In genomic region chr10:88091490-88092061, GRCh38 we compare ENCODE assay signal across 9 cellular contexts.
DNase-seq lines count a peak whose midpoint lies in the region; ATAC-seq lines count a peak whose summit lies in the region.
"Had no signal": no experiment of that assay in that cellular context is flagged by ENCODE, and none has a peak within 500 bp of the region (broad histone marks: within the 10 kb centered on the region; RNA-seq: fewer than 3 reads in every experiment).

No MANE protein-coding gene starts in this region.

- no peaks in the 10 kb centered on the region for H3K27me3 Mint-ChIP-seq in effector memory CD8-positive, alpha-beta T cell
- H3K27me3 Mint-ChIP-seq in stimulated activated naive B cell treated with anti-CD40 and anti-IgM and Interleukin-4, amounts not matched to agents 10 μg/mL and 1 μg/mL and 100 μg/mL, for 72 hours: no peaks in the 10 kb centered on the region

- H3K36me3 Mint-ChIP-seq in effector memory CD8-positive, alpha-beta T cell (ENCODE audit: insufficient read depth): peaks cover 3% of the 10 kb centered on the region
- no peaks in the 10 kb centered on the region for H3K36me3 Mint-ChIP-seq in stimulated activated naive B cell treated with anti-CD40 and anti-IgM and Interleukin-4, amounts not matched to agents 10 μg/mL and 1 μg/mL and 100 μg/mL, for 72 hours

- peak overlapping the region; percentile 54 to 64 for H3K4me3 Mint-ChIP-seq in effector memory CD8-positive, alpha-beta T cell
- no peak overlapping the region for H3K4me3 Mint-ChIP-seq in stimulated activated naive B cell treated with anti-CD40 and anti-IgM and Interleukin-4, amounts not matched to agents 10 μg/mL and 1 μg/mL and 100 μg/mL, for 72 hours

- peak overlapping the region; percentile 77 to 90 for H3K27ac Mint-ChIP-seq in effector memory CD8-positive, alpha-beta T cell
- H3K27ac Mint-ChIP-seq in stimulated activated naive B cell treated with anti-CD40 and anti-IgM and Interleukin-4, amounts not matched to agents 10 μg/mL and 1 μg/mL and 100 μg/mL, for 72 hours: no peak overlapping the region

- peak; percentile 52 for DNase-seq in GM19240 (ENCODE audit: insufficient read length, low spot score)
- DNase-seq in activated CD4-positive, CD25-positive, alpha-beta regulatory T cell (lab: John Stamatoyannopoulos, UW): peak; percentile 22 to 37 (median 26)
- peak; percentile 66 to 67 (median 66) for DNase-seq in effector memory CD8-positive, alpha-beta T cell
- DNase-seq in stimulated activated naive B cell treated with anti-CD40 and anti-IgM and Interleukin-4, amounts not matched to agents 10 μg/mL and 1 μg/mL and 100 μg/mL, for 72 hours: peak; percentile 78
- no peak for DNase-seq in NAMALWA (ENCODE audit: low spot score)
- DNase-seq in occipital lobe (lab: John Stamatoyannopoulos, UW): no peak
- DNase-seq in NCI-H2107 (lab: John Stamatoyannopoulos, UW): no peak

- ATAC-seq in HG03175 (IDR thresholded peaks at IDR 0.05; ENCODE audit: unreplicated experiment): peak; percentile 94
- ATAC-seq in effector memory CD8-positive, alpha-beta T cell (replicated peaks): peak; percentile 95
- peak; percentile 93 to 97 for ATAC-seq in stimulated activated naive B cell treated with anti-CD40 and anti-IgM and Interleukin-4, amounts not matched to agents 10 μg/mL and 1 μg/mL and 100 μg/mL, for 72 hours (replicated peaks)
- ATAC-seq: left colon had no signal

- H3K4me1 Mint-ChIP-seq in effector memory CD8-positive, alpha-beta T cell (ENCODE audit: low read depth in 2 of 2): peaks cover 46 to 47% of the 10 kb centered on the region in 2 donors
- peaks cover 35 to 43% of the 10 kb centered on the region in 2 donors for H3K4me1 Mint-ChIP-seq in stimulated activated naive B cell treated with anti-CD40 and anti-IgM and Interleukin-4, amounts not matched to agents 10 μg/mL and 1 μg/mL and 100 μg/mL, for 72 hours

- H3K9me3 Mint-ChIP-seq in effector memory CD8-positive, alpha-beta T cell: peaks cover 0 to 16% of the 10 kb centered on the region in 2 donors
- no peaks in the 10 kb centered on the region for H3K9me3 Mint-ChIP-seq in stimulated activated naive B cell treated with anti-CD40 and anti-IgM and Interleukin-4, amounts not matched to agents 10 μg/mL and 1 μg/mL and 100 μg/mL, for 72 hours

Comparison
In these comparisons a context has a peak if more than half of its experiments do, and no peak if none do; other contexts are left out.
1. DNase-seq: peak in GM19240 (single experiment), activated CD4-positive, CD25-positive, alpha-beta regulatory T cell (4 of 4), effector memory CD8-positive, alpha-beta T cell (3 of 3) and stimulated activated naive B cell treated with anti-CD40 and anti-IgM and Interleukin-4, amounts not matched to agents 10 μg/mL and 1 μg/mL and 100 μg/mL, for 72 hours (single experiment); none in NAMALWA (single experiment), occipital lobe (single experiment) and NCI-H2107 (single experiment).
2. H3K4me3 Mint-ChIP-seq: peak in effector memory CD8-positive, alpha-beta T cell (2 of 2); none in stimulated activated naive B cell treated with anti-CD40 and anti-IgM and Interleukin-4, amounts not matched to agents 10 μg/mL and 1 μg/mL and 100 μg/mL, for 72 hours (0 of 2).
3. Peak in every context shown above with its lines, with median percentiles within 50 percentile points of each other: ATAC-seq.